Comparison of ENCODE assay signal across 14 cellular contexts in the genomic region with DNA sequence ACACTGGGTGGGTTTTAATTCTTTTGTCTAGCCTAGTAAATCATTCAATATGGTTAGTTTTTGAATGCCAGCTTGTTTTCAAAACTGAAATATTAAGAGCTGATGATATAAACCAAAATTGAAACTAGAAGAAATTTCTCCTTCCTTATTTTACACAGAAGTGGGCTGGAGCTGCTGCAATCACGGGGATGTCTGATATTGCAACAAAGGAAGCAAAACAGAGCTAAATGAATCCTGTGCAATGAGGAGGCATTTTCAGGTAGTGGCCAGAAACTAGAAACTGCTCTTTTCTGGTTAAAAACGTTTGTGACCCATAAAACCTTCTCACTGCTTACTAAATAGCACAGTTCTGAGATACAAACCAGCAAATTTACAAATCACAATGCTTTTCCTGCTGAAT. TPM values are rescaled to one million over a fixed set of nuclear protein-coding genes. Genes with fewer than 3 reads are reported as not detected.
DNase-seq lines count a peak whose midpoint lies in the region; ATAC-seq and TF ChIP-seq lines count a peak whose summit lies in the region.
"Had no signal": no experiment of that assay in that cellular context is flagged by ENCODE, and none has a peak within 500 bp of the region (broad histone marks: within the 10 kb centered on the region; RNA-seq: fewer than 3 reads in every experiment).

No MANE protein-coding gene starts in this region.

- H3K9me3 Mint-ChIP-seq in H9 (peaks cover 13 to 18% of the 10 kb centered on the region in 2 experiments), mesothelial cell of epicardium (peaks cover 10% of the 10 kb centered on the region)

- no peaks in the 10 kb centered on the region for H3K36me3 ChIP-seq in OCI-LY1 (ENCODE audit: insufficient read depth, low read length)
- no peaks in the 10 kb centered on the region for H3K36me3 ChIP-seq in testis (ENCODE audit: low read depth, missing control alignments)
- H3K36me3 ChIP-seq: heart left ventricle had no signal

- H3K4me3 Mint-ChIP-seq in H9 (no peak overlapping the region), mesothelial cell of epicardium (no peak overlapping the region)
- H3K4me3 Mint-ChIP-seq: stimulated activated effector memory CD8-positive, alpha-beta T cell treated with anti-CD3 and anti-CD28 coated beads, Interleukin-12 subunit alpha, Interleukin-12 subunit beta, amount 100 ng/mL, for 72 hours had no signal

- H3F3A ChIP-seq in OCI-LY1 (ENCODE audit: insufficient read depth, low read length): no peaks in the 10 kb centered on the region

- no peak overlapping the region for H2BK120ac ChIP-seq in H9 (ENCODE audit: low read depth, low read length, poor library complexity, severe bottlenecking)

- H3K4me1 ChIP-seq in OCI-LY1 (ENCODE audit: insufficient read depth, low read length, severe bottlenecking): peaks cover 13% of the 10 kb centered on the region
- H3K4me1 ChIP-seq in testis: no peaks in the 10 kb centered on the region
- no peaks in the 10 kb centered on the region for H3K4me1 ChIP-seq in H9 (ENCODE audit: insufficient read depth, low read length)
- H3K4me1 ChIP-seq: body of pancreas had no signal

- no peak overlapping the region for H2BK15ac ChIP-seq in H9 (ENCODE audit: low read depth, low read length)

- no peak overlapping the region for H3T11ph ChIP-seq in H9 (ENCODE audit: low read length)

- no peak overlapping the region for H3K4ac ChIP-seq in H9 (ENCODE audit: low read depth, low read length)

- H3K27ac Mint-ChIP-seq in H9 (no peak overlapping the region), mesothelial cell of epicardium (no peak overlapping the region)
- H3K27ac Mint-ChIP-seq: stimulated activated effector memory CD8-positive, alpha-beta T cell treated with anti-CD3 and anti-CD28 coated beads, Interleukin-12 subunit alpha, Interleukin-12 subunit beta, amount 100 ng/mL, for 72 hours had no signal

- TF ChIP-seq CTCF in OCI-LY1 (IDR thresholded peaks at IDR 0.05; ENCODE audit: low read length) (no peak), testis (IDR thresholded peaks at IDR 0.05) (no peak), H9 (conservative IDR thresholded peaks at IDR 0.05) (no peak), mesothelial cell of epicardium (IDR thresholded peaks at IDR 0.05; ENCODE audit: unreplicated experiment) (no peak)

- H3K27me3 Mint-ChIP-seq in H9 (ENCODE audit: low read depth) (no peaks in the 10 kb centered on the region), mesothelial cell of epicardium (ENCODE audit: low read depth) (no peaks in the 10 kb centered on the region)

- H3K27me3 ChIP-seq in OCI-LY1 (ENCODE audit: insufficient read depth, low read length) (no peaks in the 10 kb centered on the region), testis (no peaks in the 10 kb centered on the region), H9 (ENCODE audit: insufficient read depth, low read length) (no peaks in the 10 kb centered on the region)
- H3K27me3 ChIP-seq: body of pancreas, heart left ventricle had no signal

- H4K8ac ChIP-seq in H9 (replicated peaks; ENCODE audit: insufficient read length, low read depth, low read length): no peak overlapping the region

- intact Hi-C loops in testis (cut with DNase I; ENCODE audit: low total_unique reads): no loop called here

- no peak overlapping the region for H2BK5ac ChIP-seq in H9 (ENCODE audit: insufficient read length, low read length)

- H3K56ac ChIP-seq in H9 (ENCODE audit: insufficient read length, low read depth, low read length): no peak overlapping the region

- H4K20me1 ChIP-seq in OCI-LY1 (ENCODE audit: insufficient read depth, low read length): no peaks in the 10 kb centered on the region
- H4K20me1 ChIP-seq in H9 (ENCODE audit: control insufficient read depth, insufficient read depth, insufficient read length): no peaks in the 10 kb centered on the region

- H2BK12ac ChIP-seq in H9 (ENCODE audit: insufficient read length, low read depth, low read length): no peak overlapping the region

- WGBS in testis, 2 donors: 27 to 45% methylated on average over 2 of the region's 2 CpGs
- no CpG with 5 or more reads among the region's 2 CpGs for WGBS in H9 (ENCODE audit: extremely low coverage, insufficient read length, low lambda C conversion rate)

- no peak overlapping the region for H2BK20ac ChIP-seq in H9 (ENCODE audit: low read depth, low read length, poor library complexity, severe bottlenecking)

- no peak overlapping the region for H3K14ac ChIP-seq in H9 (ENCODE audit: insufficient read depth, low read length)

- ATAC-seq in HG02981 (IDR thresholded peaks at IDR 0.05; ENCODE audit: unreplicated experiment): peak; percentile 94
- ATAC-seq: body of pancreas; stimulated activated effector memory CD8-positive, alpha-beta T cell treated with anti-CD3 and anti-CD28 coated beads, Interleukin-12 subunit alpha, Interleukin-12 subunit beta, amount 100 ng/mL, for 72 hours had no signal

- H3K4me1 Mint-ChIP-seq in H9: peaks cover 0 to 2% of the 10 kb centered on the region in 2 experiments; a peak in 1 of 4 replicates
- peaks cover 5% of the 10 kb centered on the region for H3K4me1 Mint-ChIP-seq in mesothelial cell of epicardium
- H3K4me1 Mint-ChIP-seq: stimulated activated effector memory CD8-positive, alpha-beta T cell treated with anti-CD3 and anti-CD28 coated beads, Interleukin-12 subunit alpha, Interleukin-12 subunit beta, amount 100 ng/mL, for 72 hours had no signal

- peak; percentile 31 for DNase-seq in NCI-H1694 treated with DMSO at 0.1 percent for 48 hours (lab: John Stamatoyannopoulos, UW)
- no peak for DNase-seq in NCI-H1694 (lab: John Stamatoyannopoulos, UW)
- DNase-seq in testis: peak; percentile 38
- DNase-seq in cortex of kidney (lab: John Stamatoyannopoulos, UW): no peak
- no peak for DNase-seq in H9
- no peak for DNase-seq in mesothelial cell of epicardium (ENCODE audit: low spot score in 2 of 2, unreplicated experiment in 2 of 2)
- DNase-seq: activated CD4-positive, alpha-beta T cell treated with anti-CD3 and anti-CD28 coated beads for 1 hour; NCI-H187 treated with DMSO at 0.1 percent for 48 hours had no signal

- H2AFZ ChIP-seq in OCI-LY1 (ENCODE audit: low read length) (peak overlapping the region; percentile 71; the same call in 1 of the 2 replicates), H9 (ENCODE audit: low read length) (no peak overlapping the region)

- H3K18ac ChIP-seq in H9 (ENCODE audit: insufficient read length, low read depth, low read length): no peak overlapping the region

- no peak overlapping the region for H4K5ac ChIP-seq in H9 (ENCODE audit: insufficient read length, low read depth, low read length)

- TF ChIP-seq POLR2A in testis (IDR thresholded peaks at IDR 0.05): no peak

- no peaks in the 10 kb centered on the region for H3K9me2 ChIP-seq in OCI-LY1 (ENCODE audit: low read depth, low read length)

- H3K9ac ChIP-seq in OCI-LY1 (ENCODE audit: low read length) (no peak overlapping the region), H9 (ENCODE audit: extremely low read depth, insufficient read length, low read length) (no peak overlapping the region)

- no peak overlapping the region for H3K4me3 ChIP-seq in OCI-LY1 (ENCODE audit: low read depth, low read length, poor library complexity, severe bottlenecking)
- H3K4me3 ChIP-seq in testis: no peak overlapping the region
- H3K4me3 ChIP-seq: body of pancreas, heart left ventricle had no signal

- H3K9me3 ChIP-seq in OCI-LY1 (ENCODE audit: low read length) (0 out of 2 replicates have a peak, but pooled peaks cover 5% of the 10 kb centered on the region), testis (no peaks in the 10 kb centered on the region), H9 (ENCODE audit: control insufficient read depth, low read depth, low read length) (no peaks in the 10 kb centered on the region)
- H3K9me3 ChIP-seq: body of pancreas had no signal

- H3K23me2 ChIP-seq in H9 (ENCODE audit: insufficient read length, low read depth, low read length, poor library complexity, severe bottlenecking): no peaks in the 10 kb centered on the region

- H4K91ac ChIP-seq in H9 (ENCODE audit: insufficient read length, low read depth, low read length): no peak overlapping the region

- 0 out of 2 replicates have a peak overlapping the region, but pooled peaks have one; percentile 22 for H3K4me2 ChIP-seq in OCI-LY1 (ENCODE audit: low read length)
- no peak overlapping the region for H3K4me2 ChIP-seq in H9 (ENCODE audit: insufficient read depth, insufficient read length, low read length)

- H3K36me3 Mint-ChIP-seq in H9 (ENCODE audit: insufficient read depth in 1 of 3, low read depth in 3 of 3) (peaks cover 0 to 6% (median 4%) of the 10 kb centered on the region in 3 experiments; a peak in 4 of 7 replicates), mesothelial cell of epicardium (peaks cover 3% of the 10 kb centered on the region)
- H3K36me3 Mint-ChIP-seq: stimulated activated effector memory CD8-positive, alpha-beta T cell treated with anti-CD3 and anti-CD28 coated beads, Interleukin-12 subunit alpha, Interleukin-12 subunit beta, amount 100 ng/mL, for 72 hours had no signal

- H3K23ac ChIP-seq in H9 (ENCODE audit: insufficient read length, low read depth, low read length): no peak overlapping the region

- H3K79me1 ChIP-seq in H9 (ENCODE audit: insufficient read depth, low read depth, low read length, poor library complexity, severe bottlenecking): no peaks in the 10 kb centered on the region

- H3K27ac ChIP-seq in OCI-LY1 (ENCODE audit: low read depth, low read length, poor library complexity, severe bottlenecking): no peak overlapping the region
- no peak overlapping the region for H3K27ac ChIP-seq in testis
- no peak overlapping the region for H3K27ac ChIP-seq in H9 (ENCODE audit: insufficient read length, low read depth, low read length)
- H3K27ac ChIP-seq: 22Rv1, body of pancreas had no signal

- no peak overlapping the region for H2AK5ac ChIP-seq in H9 (ENCODE audit: insufficient read length, low read length)

- no peaks in the 10 kb centered on the region for H3K79me2 ChIP-seq in OCI-LY1 (ENCODE audit: insufficient read depth, low read length)
- H3K79me2 ChIP-seq in H9 (ENCODE audit: insufficient read depth, low read length): no peaks in the 10 kb centered on the region

RNA-seq across cellular contexts. Expression of a gene that starts 16.1 kb away (rescaled TPM):
- 1 to 10 TPM; 5.1 to 6.2 TPM for total RNA-seq in testis
- polyA plus RNA-seq in testis (ENCODE audit: insufficient read depth, low read depth, low replicate concordance): 3.4 TPM
- 0.11 and 0.17 TPM in 2 replicates for total RNA-seq in H9 (2021)
- total RNA-seq in mesothelial cell of epicardium: 1.4 to 1.7 TPM (median 1.6 TPM) in 3 replicates

Comparison
In these comparisons a context has a peak if more than half of its experiments do, and no peak if none do; other contexts are left out.
1. DNase-seq: peak in NCI-H1694 treated with DMSO at 0.1 percent for 48 hours (single experiment) and testis (single experiment); none in NCI-H1694 (single experiment), cortex of kidney (single experiment), H9 (single experiment) and mesothelial cell of epicardium (0 of 2).